1 cellular context compared by ENCODE assay signal in the genomic region with DNA sequence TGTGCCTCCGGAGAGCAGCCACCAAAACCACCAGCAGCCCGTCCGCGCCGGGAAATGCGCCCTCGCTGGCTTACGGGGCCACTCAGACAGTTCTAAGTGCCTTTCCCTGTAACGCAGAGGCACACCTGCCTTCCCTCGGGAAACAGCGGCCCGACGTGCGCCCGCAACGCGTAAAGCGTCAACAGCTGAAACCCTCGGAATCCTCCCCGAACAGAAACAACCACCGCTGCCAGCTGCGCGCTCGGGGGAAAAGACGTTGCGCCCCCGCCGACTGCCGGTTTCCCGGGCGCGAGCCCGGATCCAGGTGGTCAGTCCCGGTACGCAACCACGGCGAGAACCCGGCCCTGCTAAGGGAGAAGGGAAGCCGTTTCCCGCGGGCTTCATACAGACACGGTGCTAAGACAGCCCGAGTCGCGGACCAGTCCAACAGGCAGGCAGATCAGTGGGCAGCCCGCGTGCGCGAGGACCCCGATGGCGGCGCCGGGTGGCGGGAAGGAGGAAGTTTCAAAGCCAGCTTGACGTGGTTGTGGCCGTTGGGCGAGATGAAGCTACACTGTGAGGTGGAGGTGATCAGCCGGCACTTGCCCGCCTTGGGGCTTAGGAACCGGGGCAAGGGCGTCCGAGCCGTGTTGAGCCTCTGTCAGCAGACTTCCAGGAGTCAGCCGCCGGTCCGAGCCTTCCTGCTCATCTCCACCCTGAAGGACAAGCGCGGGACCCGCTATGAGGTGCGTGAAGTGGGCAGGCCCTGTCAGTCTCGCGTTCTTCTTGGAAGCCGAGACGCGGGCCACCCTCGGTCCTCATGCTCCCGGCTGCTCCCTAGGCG.
TF ChIP-seq lines count a peak whose summit lies in the region.

A gene with protein sequence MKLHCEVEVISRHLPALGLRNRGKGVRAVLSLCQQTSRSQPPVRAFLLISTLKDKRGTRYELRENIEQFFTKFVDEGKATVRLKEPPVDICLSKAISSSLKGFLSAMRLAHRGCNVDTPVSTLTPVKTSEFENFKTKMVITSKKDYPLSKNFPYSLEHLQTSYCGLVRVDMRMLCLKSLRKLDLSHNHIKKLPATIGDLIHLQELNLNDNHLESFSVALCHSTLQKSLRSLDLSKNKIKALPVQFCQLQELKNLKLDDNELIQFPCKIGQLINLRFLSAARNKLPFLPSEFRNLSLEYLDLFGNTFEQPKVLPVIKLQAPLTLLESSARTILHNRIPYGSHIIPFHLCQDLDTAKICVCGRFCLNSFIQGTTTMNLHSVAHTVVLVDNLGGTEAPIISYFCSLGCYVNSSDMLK (plus strand): TSS at position 462 of the 823 bp plus-strand sequence. CDS start 81 bp downstream, at position 543.

TF ChIP-seq in HEK293, 187 proteins besides CTCF, POLR2A, EP300 and RAD21 (continued from another document and continues in another):
- TF ChIP-seq KLF17 (tag by site-specific recombination; IDR thresholded peaks at IDR 0.05): no peak; the same call in 1 of the 2 replicates
- TF ChIP-seq, protein P1, sequence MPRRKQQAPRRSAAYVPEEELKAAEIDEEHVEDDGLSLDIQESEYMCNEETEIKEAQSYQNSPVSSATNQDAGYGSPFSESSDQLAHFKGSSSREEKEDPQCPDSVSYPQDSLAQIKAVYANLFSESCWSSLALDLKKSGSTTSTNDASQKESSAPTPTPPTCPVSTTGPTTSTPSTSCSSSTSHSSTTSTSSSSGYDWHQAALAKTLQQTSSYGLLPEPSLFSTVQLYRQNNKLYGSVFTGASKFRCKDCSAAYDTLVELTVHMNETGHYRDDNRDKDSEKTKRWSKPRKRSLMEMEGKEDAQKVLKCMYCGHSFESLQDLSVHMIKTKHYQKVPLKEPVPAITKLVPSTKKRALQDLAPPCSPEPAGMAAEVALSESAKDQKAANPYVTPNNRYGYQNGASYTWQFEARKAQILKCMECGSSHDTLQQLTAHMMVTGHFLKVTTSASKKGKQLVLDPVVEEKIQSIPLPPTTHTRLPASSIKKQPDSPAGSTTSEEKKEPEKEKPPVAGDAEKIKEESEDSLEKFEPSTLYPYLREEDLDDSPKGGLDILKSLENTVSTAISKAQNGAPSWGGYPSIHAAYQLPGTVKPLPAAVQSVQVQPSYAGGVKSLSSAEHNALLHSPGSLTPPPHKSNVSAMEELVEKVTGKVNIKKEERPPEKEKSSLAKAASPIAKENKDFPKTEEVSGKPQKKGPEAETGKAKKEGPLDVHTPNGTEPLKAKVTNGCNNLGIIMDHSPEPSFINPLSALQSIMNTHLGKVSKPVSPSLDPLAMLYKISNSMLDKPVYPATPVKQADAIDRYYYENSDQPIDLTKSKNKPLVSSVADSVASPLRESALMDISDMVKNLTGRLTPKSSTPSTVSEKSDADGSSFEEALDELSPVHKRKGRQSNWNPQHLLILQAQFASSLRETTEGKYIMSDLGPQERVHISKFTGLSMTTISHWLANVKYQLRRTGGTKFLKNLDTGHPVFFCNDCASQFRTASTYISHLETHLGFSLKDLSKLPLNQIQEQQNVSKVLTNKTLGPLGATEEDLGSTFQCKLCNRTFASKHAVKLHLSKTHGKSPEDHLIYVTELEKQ (tag by site-specific recombination; IDR thresholded peaks at IDR 0.05; ENCODE audit: borderline replicate concordance): no peak; the same call in 1 of the 2 replicates
- TF ChIP-seq ZNF510 (tag by site-specific recombination; IDR thresholded peaks at IDR 0.05; ENCODE audit: insufficient replicate concordance): no peak
- peak; percentile 77 for TF ChIP-seq ZEB2 (tag by site-specific recombination; IDR thresholded peaks at IDR 0.05)
- 0 out of 2 replicates have a peak, but pooled peaks have one; percentile 15 for TF ChIP-seq REPIN1 (tag by site-specific recombination; IDR thresholded peaks at IDR 0.05; ENCODE audit: low read depth)
- TF ChIP-seq ZNF202 (tag by site-specific recombination; IDR thresholded peaks at IDR 0.05; ENCODE audit: borderline replicate concordance): no peak
- no peak for TF ChIP-seq ZIC2 (tag by site-specific recombination; IDR thresholded peaks at IDR 0.05)
- peak; percentile 64; the same call in 1 of the 2 replicates for TF ChIP-seq SP7 (tag by site-specific recombination; IDR thresholded peaks at IDR 0.05)
- no peak for TF ChIP-seq ZNF423 (tag by site-specific recombination; IDR thresholded peaks at IDR 0.05)
- TF ChIP-seq ZNF184 (tag by site-specific recombination; IDR thresholded peaks at IDR 0.05): no peak
- no peak; the same call in 1 of the 2 replicates for TF ChIP-seq ZNF692 (tag by site-specific recombination; IDR thresholded peaks at IDR 0.05)
- no peak for TF ChIP-seq ZNF274 (IDR thresholded peaks at IDR 0.05; ENCODE audit: low read length)
- no peak for TF ChIP-seq ZNF274 (tag by site-specific recombination; IDR thresholded peaks at IDR 0.05; ENCODE audit: borderline replicate concordance)
- TF ChIP-seq ZNF658 (tag by site-specific recombination; IDR thresholded peaks at IDR 0.05): no peak
- TF ChIP-seq ZSCAN16 (tag by site-specific recombination; IDR thresholded peaks at IDR 0.05): no peak
- no peak for TF ChIP-seq ZNF626 (tag by site-specific recombination; IDR thresholded peaks at IDR 0.05)
- TF ChIP-seq ZNF311 (tag by site-specific recombination; IDR thresholded peaks at IDR 0.05; ENCODE audit: borderline replicate concordance): no peak
- TF ChIP-seq ELK4 (IDR thresholded peaks at IDR 0.05; ENCODE audit: borderline replicate concordance, low read depth, low read length): no peak
- TF ChIP-seq SP2 (tag by site-specific recombination; IDR thresholded peaks at IDR 0.05): peak; percentile 34
- TF ChIP-seq, protein P2, sequence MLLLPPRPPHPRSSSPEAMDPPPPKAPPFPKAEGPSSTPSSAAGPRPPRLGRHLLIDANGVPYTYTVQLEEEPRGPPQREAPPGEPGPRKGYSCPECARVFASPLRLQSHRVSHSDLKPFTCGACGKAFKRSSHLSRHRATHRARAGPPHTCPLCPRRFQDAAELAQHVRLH (tag by site-specific recombination; IDR thresholded peaks at IDR 0.05): no peak; the same call in 1 of the 2 replicates
- TF ChIP-seq ZNF629 (tag by site-specific recombination; IDR thresholded peaks at IDR 0.05): 0 out of 2 replicates have a peak, but pooled peaks have one; percentile 32
- TF ChIP-seq, protein P3, sequence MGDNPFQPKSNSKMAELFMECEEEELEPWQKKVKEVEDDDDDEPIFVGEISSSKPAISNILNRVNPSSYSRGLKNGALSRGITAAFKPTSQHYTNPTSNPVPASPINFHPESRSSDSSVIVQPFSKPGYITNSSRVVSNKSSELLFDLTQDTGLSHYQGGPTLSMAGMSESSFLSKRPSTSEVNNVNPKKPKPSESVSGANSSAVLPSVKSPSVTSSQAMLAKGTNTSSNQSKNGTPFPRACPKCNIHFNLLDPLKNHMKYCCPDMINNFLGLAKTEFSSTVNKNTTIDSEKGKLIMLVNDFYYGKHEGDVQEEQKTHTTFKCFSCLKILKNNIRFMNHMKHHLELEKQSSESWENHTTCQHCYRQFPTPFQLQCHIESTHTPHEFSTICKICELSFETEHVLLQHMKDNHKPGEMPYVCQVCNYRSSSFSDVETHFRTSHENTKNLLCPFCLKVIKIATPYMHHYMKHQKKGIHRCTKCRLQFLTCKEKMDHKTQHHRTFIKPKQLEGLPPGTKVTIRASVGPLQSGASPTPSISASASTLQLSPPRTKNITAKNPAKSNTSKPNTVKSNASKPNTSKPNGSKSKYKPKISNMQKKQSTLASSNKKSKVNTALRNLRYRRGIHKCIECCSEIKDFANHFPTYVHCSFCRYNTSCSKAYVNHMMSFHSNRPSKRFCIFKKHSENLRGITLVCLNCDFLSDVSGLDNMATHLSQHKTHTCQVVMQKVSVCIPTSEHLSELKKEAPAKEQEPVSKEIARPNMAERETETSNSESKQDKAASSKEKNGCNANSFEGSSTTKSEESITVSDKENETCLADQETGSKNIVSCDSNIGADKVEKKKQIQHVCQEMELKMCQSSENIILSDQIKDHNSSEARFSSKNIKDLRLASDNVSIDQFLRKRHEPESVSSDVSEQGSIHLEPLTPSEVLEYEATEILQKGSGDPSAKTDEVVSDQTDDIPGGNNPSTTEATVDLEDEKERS (tag by site-specific recombination; IDR thresholded peaks at IDR 0.05): no peak
- TF ChIP-seq ZNF639 (tag by site-specific recombination; IDR thresholded peaks at IDR 0.05): 0 out of 2 replicates have a peak, but pooled peaks have one; percentile 36
- TF ChIP-seq ZNF785 (tag by site-specific recombination; IDR thresholded peaks at IDR 0.05): 0 out of 2 replicates have a peak, but pooled peaks have one; percentile 17
- no peak for TF ChIP-seq ZNF513 (tag by site-specific recombination; IDR thresholded peaks at IDR 0.05)
- no peak for TF ChIP-seq ZNF585B (tag by site-specific recombination; IDR thresholded peaks at IDR 0.05)
- TF ChIP-seq ZNF292 (tag by site-specific recombination; IDR thresholded peaks at IDR 0.05; ENCODE audit: borderline replicate concordance, low read depth): no peak
- TF ChIP-seq KLF1 (tag by site-specific recombination; IDR thresholded peaks at IDR 0.05): no peak
- TF ChIP-seq ZNF174 (tag by site-specific recombination; IDR thresholded peaks at IDR 0.05): no peak
- TF ChIP-seq ZNF175 (tag by site-specific recombination; IDR thresholded peaks at IDR 0.05): no peak
- peak; percentile 70 for TF ChIP-seq ZBTB17 (tag by site-specific recombination; IDR thresholded peaks at IDR 0.05)
- TF ChIP-seq KLF10 (tag by site-specific recombination; IDR thresholded peaks at IDR 0.05): no peak
- TF ChIP-seq ZNF37A (tag by site-specific recombination; IDR thresholded peaks at IDR 0.05): no peak
- TF ChIP-seq, protein P4, sequence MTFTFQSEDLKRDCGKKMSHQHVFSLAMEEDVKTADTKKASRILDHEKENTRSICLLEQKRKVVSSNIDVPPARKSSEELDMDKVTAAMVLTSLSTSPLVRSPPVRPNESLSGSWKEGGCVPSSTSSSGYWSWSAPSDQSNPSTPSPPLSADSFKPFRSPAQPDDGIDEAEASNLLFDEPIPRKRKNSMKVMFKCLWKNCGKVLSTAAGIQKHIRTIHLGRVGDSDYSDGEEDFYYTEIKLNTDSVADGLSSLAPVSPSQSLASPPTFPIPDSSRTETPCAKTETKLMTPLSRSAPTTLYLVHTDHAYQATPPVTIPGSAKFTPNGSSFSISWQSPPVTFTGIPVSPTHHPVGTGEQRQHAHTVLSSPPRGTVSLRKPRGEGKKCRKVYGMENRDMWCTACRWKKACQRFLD (tag by site-specific recombination; IDR thresholded peaks at IDR 0.05): 0 out of 2 replicates have a peak, but pooled peaks have one; percentile 9
- TF ChIP-seq ZNF449 (tag by site-specific recombination; IDR thresholded peaks at IDR 0.05): no peak
